ENCODE assay signal across 18 cellular contexts in the genomic region with DNA sequence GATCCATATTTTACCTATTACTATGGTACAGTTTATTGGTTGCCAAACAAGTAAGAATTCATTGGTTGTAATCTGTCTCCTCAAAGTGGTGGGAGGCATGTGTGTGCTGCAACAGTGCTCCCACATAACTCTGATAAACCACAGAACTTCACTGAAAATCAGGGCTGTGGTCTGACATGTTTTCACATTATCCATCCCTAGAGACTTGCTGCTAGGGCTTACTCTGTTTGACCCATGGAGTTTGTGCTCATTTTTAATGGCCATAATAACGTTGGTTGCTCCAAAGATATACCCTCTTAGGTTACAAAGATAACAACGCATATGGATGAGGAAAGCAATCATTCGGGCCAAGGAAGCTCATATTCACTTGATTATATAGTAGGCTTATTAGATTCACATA. TPM values are rescaled to one million over a fixed set of nuclear protein-coding genes. Genes with fewer than 3 reads are reported as not detected.
DNase-seq lines count a peak whose midpoint lies in the region; FAIRE-seq and TF ChIP-seq lines count a peak whose summit lies in the region.
"Had no signal": no experiment of that assay in that cellular context is flagged by ENCODE, and none has a peak within 500 bp of the region (broad histone marks: within the 10 kb centered on the region; RNA-seq: fewer than 3 reads in every experiment).

No MANE protein-coding gene starts in this region.

- TF ChIP-seq POLR2A in GM12892 (IDR thresholded peaks at IDR 0.05; ENCODE audit: low read depth, low read length) (no peak), NB4 (IDR thresholded peaks at IDR 0.05; ENCODE audit: extremely low read depth, insufficient read length) (no peak), breast epithelium (IDR thresholded peaks at IDR 0.05) (no peak)

- peaks cover 5% of the 10 kb centered on the region; the same call in 1 of the 2 replicates for H3K36me3 ChIP-seq in BE2C
- peaks cover 6% of the 10 kb centered on the region; the same call in 1 of the 2 replicates for H3K36me3 ChIP-seq in MG63
- H3K36me3 ChIP-seq in breast epithelium = peaks cover 5% of the 10 kb centered on the region

- peak; percentile 75 for FAIRE-seq in GM12892 (lab: Jason Lieb, UNC)

- H3K4me1 ChIP-seq in BE2C (no peaks in the 10 kb centered on the region), breast epithelium (no peaks in the 10 kb centered on the region)

- H3K27me3 ChIP-seq in BE2C = no peaks in the 10 kb centered on the region
- no peaks in the 10 kb centered on the region for H3K27me3 ChIP-seq in MG63
- no peaks in the 10 kb centered on the region for H3K27me3 ChIP-seq in breast epithelium

- intact Hi-C loops in breast epithelium (cut with DNase I; ENCODE audit: low total_unique reads) = no loop called here

- H3K27ac ChIP-seq in breast epithelium = no peak overlapping the region
- H3K27ac ChIP-seq: KMS-11 had no signal

- H3K9me3 ChIP-seq in BE2C (no peaks in the 10 kb centered on the region), MG63 (no peaks in the 10 kb centered on the region), breast epithelium (no peaks in the 10 kb centered on the region)

- no peak for DNase-seq in GM12892 (ENCODE audit: insufficient read length)
- peak; percentile 21 for DNase-seq in NB4 (ENCODE audit: low read depth)
- DNase-seq in fibroblast of villous mesenchyme (ENCODE audit: low read depth) = peak; percentile 13
- DNase-seq in BE2C = no peak
- DNase-seq in MG63 = no peak
- DNase-seq in breast epithelium (ENCODE audit: low spot score in 2 of 2) = no peak
- DNase-seq in kidney glomerular epithelial cell (lab: John Stamatoyannopoulos, UW) = no peak
- DNase-seq: C1 segment of cervical spinal cord, EL, GOT3, HCEC 1CT, IMR-90, NCI-H1417 treated with DMSO at 0.1 percent for 48 hours, NCI-H187, NCI-H2107, NCI-H446 treated with DMSO at 0.1 percent for 48 hours, NCI-H526 treated with DMSO at 0.1 percent for 48 hours had no signal

- TF ChIP-seq CTCF in NB4 (IDR thresholded peaks at IDR 0.05; ENCODE audit: low read depth, low read length) (no peak), fibroblast of villous mesenchyme (IDR thresholded peaks at IDR 0.05; ENCODE audit: insufficient read depth, low read depth, low read length) (no peak), BE2C (IDR thresholded peaks at IDR 0.05; ENCODE audit: low read depth, low read length) (no peak), breast epithelium (IDR thresholded peaks at IDR 0.05) (no peak)

- no peak overlapping the region for H3K4me3 ChIP-seq in NB4 (ENCODE audit: low read depth, low read length)
- H3K4me3 ChIP-seq in fibroblast of villous mesenchyme (ENCODE audit: low read depth, low read length) = no peak overlapping the region
- no peak overlapping the region for H3K4me3 ChIP-seq in BE2C (ENCODE audit: low read depth, low read length)
- H3K4me3 ChIP-seq in MG63 = no peak overlapping the region
- no peak overlapping the region for H3K4me3 ChIP-seq in breast epithelium

RNA-seq across cellular contexts. Expression of gene HACD4, which starts 37.0 kb away (rescaled TPM):
- 6.1 TPM for polyA plus RNA-seq in GM12892 (2012; ENCODE audit: missing spikeins)
- total RNA-seq in fibroblast of villous mesenchyme = 10.0 and 22.0 TPM in 2 replicates
- 0.12 TPM for polyA plus RNA-seq in BE2C (2012; ENCODE audit: insufficient read depth, insufficient read length, low read depth)
- 3.8 and 6.7 TPM in 2 replicates for total RNA-seq in MG63 (2014; rRNA removed; shearing (Covaris generic); ENCODE audit: low replicate concordance)
- 1 to 10 TPM; 3.3 to 5.1 (median 4.0) TPM for total RNA-seq in breast epithelium

Comparison
In these comparisons a context has a peak if more than half of its experiments do, and no peak if none do; other contexts are left out.
1. DNase-seq: peak in NB4 (single experiment) and fibroblast of villous mesenchyme (single experiment); none in GM12892 (single experiment), BE2C (single experiment), MG63 (single experiment), breast epithelium (0 of 2) and kidney glomerular epithelial cell (single experiment).